In genomic region chr22:23750744-23751440, GRCh38 we compare ENCODE assay signal across 1 cellular context.
TF ChIP-seq lines count a peak whose summit lies in the region.

ZNF70 (minus strand) TSS chr22:23751112; CDS start chr22:23745140, 5,972 bp downstream.

TF ChIP-seq in K562, 482 proteins besides CTCF, POLR2A, EP300 and RAD21 (continued from another document and continues in another):
- TF ChIP-seq NKRF (IDR thresholded peaks at IDR 0.05; ENCODE audit: borderline replicate concordance), result 0 out of 2 replicates have a peak, but pooled peaks have one; percentile 22
- TF ChIP-seq RBBP5 (IDR thresholded peaks at IDR 0.05; ENCODE audit: borderline replicate concordance, insufficient read depth, low read length, poor library complexity, severe bottlenecking), result peak; percentile 49
- no peak for TF ChIP-seq DDX20 (tag; IDR thresholded peaks at IDR 0.05; ENCODE audit: low read depth)
- peak; percentile 78; the same call in 1 of the 2 replicates for TF ChIP-seq L3MBTL2 (IDR thresholded peaks at IDR 0.05)
- TF ChIP-seq CBFA2T2 (conservative IDR thresholded peaks at IDR 0.05), result no peak
- no peak for TF ChIP-seq ELF4 (CRISPR knock-in tag; IDR thresholded peaks at IDR 0.05)
- TF ChIP-seq ELF1 (tag; IDR thresholded peaks at IDR 0.05), result peak; percentile 91
- TF ChIP-seq ZNF318 (IDR thresholded peaks at IDR 0.05; ENCODE audit: borderline replicate concordance in 1 of 2, low read depth in 1 of 2), result no peak
- TF ChIP-seq TOE1 (IDR thresholded peaks at IDR 0.05; ENCODE audit: borderline replicate concordance), result no peak
- TF ChIP-seq TOE1 (CRISPR knock-in tag; IDR thresholded peaks at IDR 0.05; ENCODE audit: borderline replicate concordance, low read depth), result no peak
- no peak for TF ChIP-seq FOXP4 (CRISPR knock-in tag; IDR thresholded peaks at IDR 0.05; ENCODE audit: borderline replicate concordance)
- TF ChIP-seq KDM4B (IDR thresholded peaks at IDR 0.05; ENCODE audit: borderline replicate concordance in 2 of 2, low read depth in 1 of 2), result 0 out of 4 replicates have a peak, but pooled peaks of 1 of the 2 experiments have one; percentile 21
- TF ChIP-seq SAP30 (IDR thresholded peaks at IDR 0.05; ENCODE audit: borderline replicate concordance, insufficient read depth, low read depth, low read length, poor library complexity, severe bottlenecking), result no peak
- TF ChIP-seq ATF1 (CRISPR knock-in tag; IDR thresholded peaks at IDR 0.05), result no peak
- TF ChIP-seq ATF1 (tag; IDR thresholded peaks at IDR 0.05), result peak; percentile 4; the same call in 1 of the 2 replicates
- no peak for TF ChIP-seq IFI16 (CRISPR knock-in tag; IDR thresholded peaks at IDR 0.05)
- TF ChIP-seq FOXA1 (IDR thresholded peaks at IDR 0.05; ENCODE audit: borderline replicate concordance), result no peak
- TF ChIP-seq YY1 (IDR thresholded peaks at IDR 0.05; ENCODE audit: borderline replicate concordance in 1 of 3, control insufficient read depth in 1 of 3, extremely low read depth in 1 of 3, insufficient read depth in 3 of 3, insufficient read length in 1 of 3, insufficient replicate concordance in 2 of 3, low read depth in 1 of 3, low read length in 2 of 3), result peak in 1 of 3 experiments; percentile 46
- TF ChIP-seq PCBP1 (IDR thresholded peaks at IDR 0.05; ENCODE audit: low read depth, low read length, poor library complexity, severe bottlenecking), result peak; percentile 48
- no peak for TF ChIP-seq ELK1 (CRISPR knock-in tag; IDR thresholded peaks at IDR 0.05)
- TF ChIP-seq SAFB (IDR thresholded peaks at IDR 0.05; ENCODE audit: borderline replicate concordance, low read depth, low read length), result no peak
- no peak for TF ChIP-seq KLF1 (tag; IDR thresholded peaks at IDR 0.05)
- no peak for TF ChIP-seq ZNF324 (CRISPR knock-in tag; IDR thresholded peaks at IDR 0.05)
- TF ChIP-seq RBFOX2 (IDR thresholded peaks at IDR 0.05; ENCODE audit: low read depth, low read length), result peak; percentile 87
- TF ChIP-seq ID3 (CRISPR knock-in tag; IDR thresholded peaks at IDR 0.05), result no peak
- no peak for TF ChIP-seq ID3 (tag; IDR thresholded peaks at IDR 0.05)
- TF ChIP-seq PRDM10 (IDR thresholded peaks at IDR 0.05; ENCODE audit: partially characterized antibody), result no peak
- peak; percentile 94 for TF ChIP-seq ELF2 (CRISPR knock-in tag; IDR thresholded peaks at IDR 0.05)
- TF ChIP-seq STAT5B (CRISPR knock-in tag; IDR thresholded peaks at IDR 0.05), result no peak
- TF ChIP-seq NONO (IDR thresholded peaks at IDR 0.05; ENCODE audit: low read depth in 2 of 2, low read length in 1 of 2), result 0 out of 4 replicates have a peak, but pooled peaks of 1 of the 2 experiments have one; percentile 23
